11 cellular contexts compared by ENCODE assay signal in genomic region chr20:2654831-2655230, GRCh38. TPM values are rescaled to one million over a fixed set of nuclear protein-coding genes. Genes with fewer than 3 reads are reported as not detected.
A peak's percentile ranks its signal among the peaks of the same experiment; 100 is the strongest.
DNase-seq lines count a peak whose midpoint lies in the region; TF ChIP-seq lines count a peak whose summit lies in the region.
"Had no signal": no experiment of that assay in that cellular context is flagged by ENCODE, and none has a peak within 500 bp of the region (broad histone marks: within the 10 kb centered on the region; RNA-seq: fewer than 3 reads in every experiment).

No MANE protein-coding gene starts in this region.

- no peaks in the 10 kb centered on the region for H3K9me3 ChIP-seq in OCI-LY1 (ENCODE audit: low read length)
- no peaks in the 10 kb centered on the region for H3K9me3 ChIP-seq in esophagus squamous epithelium

- WGBS in esophagus squamous epithelium, 2 donors: 40 to 100% methylated on average over 1 to 2 of the region's 3 CpGs

- H2AFZ ChIP-seq in OCI-LY1 (ENCODE audit: low read length): no peak overlapping the region
- H2AFZ ChIP-seq: parathyroid adenoma had no signal

- H3K4me2 ChIP-seq in OCI-LY1 (ENCODE audit: low read length): peak overlapping the region; percentile 97

- 0 out of 2 replicates have a peak, but pooled peaks cover 2% of the 10 kb centered on the region for H4K20me1 ChIP-seq in OCI-LY1 (ENCODE audit: insufficient read depth, low read length)

- peaks cover 7% of the 10 kb centered on the region; the same call in 1 of the 2 replicates for H3F3A ChIP-seq in OCI-LY1 (ENCODE audit: insufficient read depth, low read length)

- peak overlapping the region; percentile 100 for H3K4me3 ChIP-seq in OCI-LY1 (ENCODE audit: low read depth, low read length, poor library complexity, severe bottlenecking)
- H3K4me3 ChIP-seq in esophagus squamous epithelium: peak overlapping the region in 1 of 4 donors; percentile 93

- H3K36me3 ChIP-seq in OCI-LY1 (ENCODE audit: insufficient read depth, low read length) (peaks cover 69% of the 10 kb centered on the region), esophagus squamous epithelium (peaks cover 32 to 64% (median 42%) of the 10 kb centered on the region in 3 donors)

- H3K9me3 Mint-ChIP-seq in activated CD4-positive, alpha-beta T cell treated with anti-CD3 and anti-CD28 coated beads, Interleukin-2, amount 10 ng/mL, durations not matched to agents 24 days and 14 days: no peaks in the 10 kb centered on the region
- H3K9me3 Mint-ChIP-seq in chondrocyte (ENCODE audit: low read depth) (no peaks in the 10 kb centered on the region), osteocyte (ENCODE audit: unreplicated experiment) (no peaks in the 10 kb centered on the region)
- H3K9me3 Mint-ChIP-seq: dendritic cell treated with granulocyte-macrophage colony-stimulating factor and Interleukin-4, amounts not matched to agents 40 ng/mL and 50 ng/mL, for 4 days had no signal

- no peak for TF ChIP-seq CTCF in OCI-LY1 (IDR thresholded peaks at IDR 0.05; ENCODE audit: low read length)
- no peak for TF ChIP-seq CTCF in chondrocyte (IDR thresholded peaks at IDR 0.05)
- TF ChIP-seq CTCF in osteocyte (IDR thresholded peaks at IDR 0.05): no peak
- TF ChIP-seq CTCF in esophagus squamous epithelium (IDR thresholded peaks at IDR 0.05): no peak

- TF ChIP-seq POLR2A in esophagus squamous epithelium (IDR thresholded peaks at IDR 0.05): no peak

- H3K27ac ChIP-seq in OCI-LY1 (ENCODE audit: low read depth, low read length, poor library complexity, severe bottlenecking) (no peak overlapping the region), esophagus squamous epithelium (no peak overlapping the region)
- H3K27ac ChIP-seq: parathyroid adenoma had no signal

- no peaks in the 10 kb centered on the region for H3K27me3 Mint-ChIP-seq in activated CD4-positive, alpha-beta T cell treated with anti-CD3 and anti-CD28 coated beads, Interleukin-2, amount 10 ng/mL, durations not matched to agents 24 days and 14 days
- no peaks in the 10 kb centered on the region for H3K27me3 Mint-ChIP-seq in chondrocyte (ENCODE audit: low read depth)
- H3K27me3 Mint-ChIP-seq in osteocyte (ENCODE audit: unreplicated experiment): no peaks in the 10 kb centered on the region
- H3K27me3 Mint-ChIP-seq: dendritic cell treated with granulocyte-macrophage colony-stimulating factor and Interleukin-4, amounts not matched to agents 40 ng/mL and 50 ng/mL, for 4 days had no signal

- H3K4me1 ChIP-seq in OCI-LY1 (ENCODE audit: insufficient read depth, low read length, severe bottlenecking): peaks cover 34% of the 10 kb centered on the region
- peaks cover 15 to 41% (median 22%) of the 10 kb centered on the region in 3 donors for H3K4me1 ChIP-seq in esophagus squamous epithelium

- peaks cover 32% of the 10 kb centered on the region for H3K4me1 Mint-ChIP-seq in activated CD4-positive, alpha-beta T cell treated with anti-CD3 and anti-CD28 coated beads, Interleukin-2, amount 10 ng/mL, durations not matched to agents 24 days and 14 days
- peaks cover 26% of the 10 kb centered on the region for H3K4me1 Mint-ChIP-seq in chondrocyte (ENCODE audit: low read depth)
- H3K4me1 Mint-ChIP-seq in osteocyte (ENCODE audit: unreplicated experiment): peaks cover 21% of the 10 kb centered on the region

- H3K27ac Mint-ChIP-seq in activated CD4-positive, alpha-beta T cell treated with anti-CD3 and anti-CD28 coated beads, Interleukin-2, amount 10 ng/mL, durations not matched to agents 24 days and 14 days: peak overlapping the region; percentile 79
- H3K27ac Mint-ChIP-seq in chondrocyte (ENCODE audit: unreplicated experiment) (peak overlapping the region; percentile 59), osteocyte (ENCODE audit: unreplicated experiment) (peak overlapping the region; percentile 14)
- H3K27ac Mint-ChIP-seq: dendritic cell treated with granulocyte-macrophage colony-stimulating factor and Interleukin-4, amounts not matched to agents 40 ng/mL and 50 ng/mL, for 4 days had no signal

- peaks cover 70% of the 10 kb centered on the region for H3K36me3 Mint-ChIP-seq in activated CD4-positive, alpha-beta T cell treated with anti-CD3 and anti-CD28 coated beads, Interleukin-2, amount 10 ng/mL, durations not matched to agents 24 days and 14 days (ENCODE audit: low read depth)
- H3K36me3 Mint-ChIP-seq in chondrocyte (ENCODE audit: low read depth): peaks cover 43% of the 10 kb centered on the region
- peaks cover 38% of the 10 kb centered on the region for H3K36me3 Mint-ChIP-seq in osteocyte (ENCODE audit: unreplicated experiment)

- no peaks in the 10 kb centered on the region for H3K9me2 ChIP-seq in OCI-LY1 (ENCODE audit: low read depth, low read length)

- H3K27me3 ChIP-seq in OCI-LY1 (ENCODE audit: insufficient read depth, low read length) (no peaks in the 10 kb centered on the region), esophagus squamous epithelium (no peaks in the 10 kb centered on the region)

- peak overlapping the region; percentile 89; the same call in 1 of the 2 replicates for H3K9ac ChIP-seq in OCI-LY1 (ENCODE audit: low read length)
- H3K9ac ChIP-seq: parathyroid adenoma had no signal

- no peak for DNase-seq in activated CD4-positive, alpha-beta T cell treated with anti-CD3 and anti-CD28 coated beads, Interleukin-2, amount 10 ng/mL, durations not matched to agents 24 days and 14 days
- DNase-seq in activated CD4-positive, alpha-beta T cell treated with anti-CD3 and anti-CD28 coated beads, Interleukin-2, amount 50 U/mL, for 48 hours: no peak
- DNase-seq in chondrocyte (ENCODE audit: low spot score): no peak
- no peak for DNase-seq in osteocyte (ENCODE audit: extremely low spot score, unreplicated experiment)
- DNase-seq in esophagus squamous epithelium (lab: John Stamatoyannopoulos, UW): no peak
- DNase-seq in D341Med (ENCODE audit: low spot score): no peak
- DNase-seq in NCI-H1092 treated with DMSO at 0.1 percent for 48 hours (lab: John Stamatoyannopoulos, UW): no peak
- DNase-seq: NCI-H2029 had no signal

- intact Hi-C loops in activated CD4-positive, alpha-beta T cell treated with anti-CD3 and anti-CD28 coated beads, Interleukin-2, amount 10 ng/mL, durations not matched to agents 24 days and 14 days (cut with micrococcal nuclease): loop anchor here (5.0 kb wide), 3 partner anchors 148 to 217 kb away; partner anchors contain the start of genes PTPRA and ZNF343
- intact Hi-C loops in esophagus squamous epithelium (cut with DNase I): no loop called here

- peak overlapping the region; percentile 94 for H3K4me3 Mint-ChIP-seq in activated CD4-positive, alpha-beta T cell treated with anti-CD3 and anti-CD28 coated beads, Interleukin-2, amount 10 ng/mL, durations not matched to agents 24 days and 14 days
- H3K4me3 Mint-ChIP-seq in chondrocyte (ENCODE audit: unreplicated experiment) (peak overlapping the region; percentile 92), osteocyte (ENCODE audit: unreplicated experiment) (peak overlapping the region; percentile 91)
- H3K4me3 Mint-ChIP-seq: dendritic cell treated with granulocyte-macrophage colony-stimulating factor and Interleukin-4, amounts not matched to agents 40 ng/mL and 50 ng/mL, for 4 days had no signal

- H3K79me2 ChIP-seq in OCI-LY1 (ENCODE audit: insufficient read depth, low read length): peaks cover 25% of the 10 kb centered on the region

RNA-seq across cellular contexts. Expression of gene NOP56, which starts 2.4 kb away (rescaled TPM):
- 884 and 899 TPM in 2 replicates for total RNA-seq in activated CD4-positive, alpha-beta T cell treated with anti-CD3 and anti-CD28 coated beads, Interleukin-2, amount 10 ng/mL, durations not matched to agents 24 days and 14 days
- total RNA-seq in chondrocyte (103 to 166 TPM (median 118 TPM) in 3 replicates), osteocyte (141 and 142 TPM in 2 replicates), esophagus squamous epithelium (100 to 1,000 TPM in 3 of 4 donors, 10 to 100 TPM in 1; 73.0 to 174 (median 137) TPM)

RNA-seq across cellular contexts. Expression of gene IDH3B, which starts 9.2 kb away (rescaled TPM):
- total RNA-seq in activated CD4-positive, alpha-beta T cell treated with anti-CD3 and anti-CD28 coated beads, Interleukin-2, amount 10 ng/mL, durations not matched to agents 24 days and 14 days: 121 and 127 TPM in 2 replicates
- total RNA-seq in chondrocyte (56.5 to 65.9 TPM (median 57.1 TPM) in 3 replicates), osteocyte (78.1 and 86.6 TPM in 2 replicates), esophagus squamous epithelium (100 to 1,000 TPM in 3 of 4 donors, 10 to 100 TPM in 1; 77.4 to 136 (median 123) TPM)

RNA-seq across cellular contexts. Expression of gene EBF4, which starts 37.7 kb away (rescaled TPM):
- total RNA-seq in activated CD4-positive, alpha-beta T cell treated with anti-CD3 and anti-CD28 coated beads, Interleukin-2, amount 10 ng/mL, durations not matched to agents 24 days and 14 days: 7.3 and 7.6 TPM in 2 replicates
- 8.0 to 15.2 TPM (median 11.4 TPM) in 3 replicates for total RNA-seq in chondrocyte
- 9.8 and 12.8 TPM in 2 replicates for total RNA-seq in osteocyte
- 10 to 100 TPM in 1 of 4 donors, 1 to 10 TPM in 3; 3.2 to 10.4 (median 7.2) TPM for total RNA-seq in esophagus squamous epithelium

Comparison
In these comparisons a context has a peak if more than half of its experiments do, and no peak if none do; other contexts are left out.
1. H3K27ac Mint-ChIP-seq: peak in every context shown above with its lines; median percentile 79 in activated CD4-positive, alpha-beta T cell treated with anti-CD3 and anti-CD28 coated beads, Interleukin-2, amount 10 ng/mL, durations not matched to agents 24 days and 14 days; 59 in chondrocyte; 14 in osteocyte.